Comparison of ENCODE assay signal across 8 cellular contexts in genomic region chrX:46838482-46838857, GRCh38. TPM values are rescaled to one million over a fixed set of nuclear protein-coding genes. Genes with fewer than 3 reads are reported as not detected.
DNase-seq lines count a peak whose midpoint lies in the region; ATAC-seq, FAIRE-seq and TF ChIP-seq lines count a peak whose summit lies in the region.

No MANE protein-coding gene starts in this region.

- DNase-seq in left ventricle myocardium inferior = no peak
- no peak for DNase-seq in Right ventricle myocardium inferior (ENCODE audit: missing footprints)
- no peak for DNase-seq in activated naive CD8-positive, alpha-beta T cell treated with anti-CD3 and anti-CD28 coated beads, Interleukin-2, amount 10 ng/mL, durations not matched to agents 7 days and 5 days
- no peak for DNase-seq in kidney
- DNase-seq in upper lobe of right lung = no peak
- no peak for DNase-seq in DMS 273 (lab: John Stamatoyannopoulos, UW; ENCODE audit: unreplicated experiment)

- peak overlapping the region; percentile 85 for H3K4me3 ChIP-seq in left ventricle myocardium inferior
- peak overlapping the region in 1 of 2 donors; percentile 85 for H3K4me3 ChIP-seq in kidney (ENCODE audit: low read length in 2 of 2)
- peak overlapping the region; percentile 73 for H3K4me3 ChIP-seq in upper lobe of right lung

- H3K9me3 ChIP-seq in left ventricle myocardium inferior (replicated peaks) (no peaks in the 10 kb centered on the region), kidney (ENCODE audit: control insufficient read depth in 1 of 2, low read length in 2 of 2) (no peaks in the 10 kb centered on the region), upper lobe of right lung (no peaks in the 10 kb centered on the region)

- peaks cover 7% of the 10 kb centered on the region for H3K36me3 Mint-ChIP-seq in activated naive CD8-positive, alpha-beta T cell treated with anti-CD3 and anti-CD28 coated beads, Interleukin-2, amount 10 ng/mL, durations not matched to agents 7 days and 5 days

- peak; percentile 17 for FAIRE-seq in kidney (lab: Jason Lieb, UNC)

- no peak for ATAC-seq in Right ventricle myocardium inferior
- ATAC-seq in activated naive CD8-positive, alpha-beta T cell treated with anti-CD3 and anti-CD28 coated beads, Interleukin-2, amount 10 ng/mL, durations not matched to agents 7 days and 5 days (ENCODE audit: low read depth) = no peak
- no peak for ATAC-seq in upper lobe of right lung
- ATAC-seq in HG03432 (IDR thresholded peaks at IDR 0.05; ENCODE audit: unreplicated experiment) = no peak
- no peak for ATAC-seq in HG02981 (IDR thresholded peaks at IDR 0.05; ENCODE audit: unreplicated experiment)

- H3K27me3 ChIP-seq in left ventricle myocardium inferior (ENCODE audit: low read depth) = no peaks in the 10 kb centered on the region
- H3K27me3 ChIP-seq in upper lobe of right lung = no peaks in the 10 kb centered on the region

- no peaks in the 10 kb centered on the region for H3K9me3 Mint-ChIP-seq in activated naive CD8-positive, alpha-beta T cell treated with anti-CD3 and anti-CD28 coated beads, Interleukin-2, amount 10 ng/mL, durations not matched to agents 7 days and 5 days

- TF ChIP-seq CTCF in left ventricle myocardium inferior (IDR thresholded peaks at IDR 0.05; ENCODE audit: borderline replicate concordance) (no peak), kidney (IDR thresholded peaks at IDR 0.05; ENCODE audit: borderline replicate concordance, extremely low read depth, insufficient read depth) (no peak), upper lobe of right lung (IDR thresholded peaks at IDR 0.05) (no peak)

- intact Hi-C loops in left ventricle myocardium inferior (cut with micrococcal nuclease) (loop anchor here (5.0 kb wide), 1 partner anchor 129 kb away; no protein-coding TSS in a partner anchor), Right ventricle myocardium inferior (cut with DNase I) (no loop called here), kidney (cut with DNase I) (no loop called here), upper lobe of right lung (cut with DNase I) (no loop called here)

- H3K4me3 Mint-ChIP-seq in activated naive CD8-positive, alpha-beta T cell treated with anti-CD3 and anti-CD28 coated beads, Interleukin-2, amount 10 ng/mL, durations not matched to agents 7 days and 5 days = peak overlapping the region; percentile 89

- peaks cover 31% of the 10 kb centered on the region for H3K4me1 ChIP-seq in left ventricle myocardium inferior
- no peaks in the 10 kb centered on the region for H3K4me1 ChIP-seq in kidney (ENCODE audit: control insufficient read depth in 1 of 2, insufficient read depth in 1 of 2, low read depth in 1 of 2, low read length in 2 of 2)
- no peaks in the 10 kb centered on the region for H3K4me1 ChIP-seq in upper lobe of right lung

- peaks cover under 1% of the 10 kb centered on the region for H3K27me3 Mint-ChIP-seq in activated naive CD8-positive, alpha-beta T cell treated with anti-CD3 and anti-CD28 coated beads, Interleukin-2, amount 10 ng/mL, durations not matched to agents 7 days and 5 days

- H3K36me3 ChIP-seq in left ventricle myocardium inferior (no peaks in the 10 kb centered on the region), kidney (ENCODE audit: control insufficient read depth in 1 of 2, insufficient read depth in 2 of 2, low read length in 2 of 2) (no peaks in the 10 kb centered on the region), upper lobe of right lung (no peaks in the 10 kb centered on the region)

- H3K27ac ChIP-seq in left ventricle myocardium inferior (replicated peaks) = no peak overlapping the region
- H3K27ac ChIP-seq in kidney (ENCODE audit: low read depth in 2 of 2, low read length in 2 of 2) = no peak overlapping the region
- peak overlapping the region; percentile 94 for H3K27ac ChIP-seq in upper lobe of right lung

- no peak overlapping the region for H3K9ac ChIP-seq in kidney (ENCODE audit: low read length in 2 of 2)

- POLR2A ChIA-PET in activated naive CD8-positive, alpha-beta T cell treated with anti-CD3 and anti-CD28 coated beads, Interleukin-2, amount 10 ng/mL, durations not matched to agents 7 days and 5 days (lab: Charles Lee) = no interaction called here

- peaks cover 3% of the 10 kb centered on the region for H3K4me1 Mint-ChIP-seq in activated naive CD8-positive, alpha-beta T cell treated with anti-CD3 and anti-CD28 coated beads, Interleukin-2, amount 10 ng/mL, durations not matched to agents 7 days and 5 days

- H3K27ac Mint-ChIP-seq in activated naive CD8-positive, alpha-beta T cell treated with anti-CD3 and anti-CD28 coated beads, Interleukin-2, amount 10 ng/mL, durations not matched to agents 7 days and 5 days = peak overlapping the region; percentile 91

RNA-seq across cellular contexts. Expression of gene RP2, which starts 1.6 kb away (rescaled TPM):
- total RNA-seq in left ventricle myocardium inferior (3.3 TPM), Right ventricle myocardium inferior (3.8 TPM), kidney (10.0 TPM), upper lobe of right lung (15.5 TPM)
- total RNA-seq in activated naive CD8-positive, alpha-beta T cell treated with anti-CD3 and anti-CD28 coated beads, Interleukin-2, amount 10 ng/mL, durations not matched to agents 7 days and 5 days = 10 to 100 TPM; 10.8 to 11.1 TPM
- polyA plus RNA-seq in kidney (ENCODE audit: insufficient read depth, low read depth, low replicate concordance) = 2.8 TPM
